27 cellular contexts compared by ENCODE assay signal in the genomic region with DNA sequence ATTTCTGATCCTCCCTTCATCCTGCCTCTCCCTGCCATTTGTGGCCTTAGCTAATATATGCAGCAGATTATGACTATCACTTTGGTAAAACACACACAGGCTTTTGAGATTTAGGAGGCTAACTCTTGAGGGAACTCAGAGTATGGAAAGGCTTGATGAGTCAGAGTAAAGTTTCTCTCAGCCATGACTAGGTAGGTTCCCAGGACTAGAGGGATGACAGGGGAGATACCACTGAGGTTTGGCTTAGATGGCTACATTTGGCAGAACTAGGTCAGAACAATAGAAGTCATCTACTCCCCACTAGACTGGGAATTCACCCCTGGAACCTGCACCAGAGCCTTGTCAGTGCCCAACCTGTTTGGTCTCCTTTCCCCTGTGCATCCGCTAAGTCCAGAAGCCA.
A peak's percentile ranks its signal among the peaks of the same experiment; 100 is the strongest.
DNase-seq lines count a peak whose midpoint lies in the region; ATAC-seq, FAIRE-seq and TF ChIP-seq lines count a peak whose summit lies in the region.
"Had no signal": no experiment of that assay in that cellular context is flagged by ENCODE, and none has a peak within 500 bp of the region (broad histone marks: within the 10 kb centered on the region; RNA-seq: fewer than 3 reads in every experiment).

No MANE protein-coding gene starts in this region.

- TF ChIP-seq CTCF in epithelial cell of esophagus (IDR thresholded peaks at IDR 0.05; ENCODE audit: insufficient read depth, low read depth, low read length, missing control alignments) (no peak), stomach (IDR thresholded peaks at IDR 0.05) (no peak)

- peaks cover 0 to 6% (median 2%) of the 10 kb centered on the region in 4 donors for H3K9me3 ChIP-seq in stomach
- H3K9me3 ChIP-seq: adrenal gland, SJCRH30, upper lobe of right lung had no signal

- WGBS in stomach, 5 donors, result 87 to 100% (median 100%) methylated on average over 1 of the region's 1 CpG; no CpG with 5 or more reads in 1 of the 5 donors

- no peak for TF ChIP-seq POLR2A in stomach (IDR thresholded peaks at IDR 0.05)

- no peaks in the 10 kb centered on the region for H3K27me3 ChIP-seq in stomach
- H3K27me3 ChIP-seq: adrenal gland, heart right ventricle, left lung, SJCRH30, upper lobe of right lung had no signal

- H3K36me3 ChIP-seq in stomach, result no peaks in the 10 kb centered on the region
- H3K36me3 ChIP-seq: adrenal gland, heart right ventricle, left lung, SJCRH30, upper lobe of right lung had no signal

- TF ChIP-seq EP300 in stomach (IDR thresholded peaks at IDR 0.05), result no peak

- peak; percentile 49 for DNase-seq in ELR (ENCODE audit: low read depth)
- peak; percentile 12 for DNase-seq in RCC 7860 (ENCODE audit: low spot score)
- peak; percentile 55 for DNase-seq in epithelial cell of esophagus (ENCODE audit: low read depth)
- DNase-seq in non-pigmented ciliary epithelial cell (ENCODE audit: low read depth), result peak; percentile 15
- DNase-seq in stomach, result no peak
- DNase-seq in OCI-M1 (lab: John Stamatoyannopoulos, UW), result no peak
- DNase-seq in NCI-H748 treated with DMSO at 0.1 percent for 48 hours (lab: John Stamatoyannopoulos, UW), result no peak
- DNase-seq: activated CD4-positive, alpha-beta T cell treated with anti-CD3 and anti-CD28 coated beads for 36 hours; activated naive CD4-positive, alpha-beta T cell; activated T-cell treated with anti-CD3 and anti-CD28 coated beads, Interleukin-2, amount 50 U/mL, for 24 hours; adrenal gland; COR-L47; DND-41; H7; heart right ventricle; left lung; naive B cell; NCI-H1105 treated with DMSO at 0.1 percent for 48 hours; NCI-H2081; nucleus accumbens; SJCRH30; stimulated activated CD4-positive, alpha-beta T cell treated with anti-CD3 and anti-CD28 coated beads, Interleukin-2, amount 100 ng/mL, for 24 hours; T-helper 1 cell; upper lobe of right lung had no signal

- no peak for FAIRE-seq in RCC 7860 (lab: Jason Lieb, UNC)
- FAIRE-seq: endometrium had no signal

- H3K27ac ChIP-seq in stomach, result no peak overlapping the region
- H3K27ac ChIP-seq: adrenal gland, heart right ventricle, left lung, SJCRH30, upper lobe of right lung had no signal

- intact Hi-C loops in stomach (cut with DNase I; ENCODE audit: low total_unique reads), result no loop called here

- H3K4me3 ChIP-seq in epithelial cell of esophagus (ENCODE audit: low read length) (no peak overlapping the region), stomach (no peak overlapping the region)
- H3K4me3 ChIP-seq: adrenal gland, heart right ventricle, left lung, SJCRH30, smooth muscle cell, upper lobe of right lung had no signal

- ATAC-seq in HG03045 (IDR thresholded peaks at IDR 0.05; ENCODE audit: unreplicated experiment), result no peak
- ATAC-seq: activated CD4-positive, alpha-beta T cell treated with anti-CD3 and anti-CD28 coated beads for 36 hours; heart right ventricle; left lung; upper lobe of right lung had no signal

- no peaks in the 10 kb centered on the region for H3K4me1 ChIP-seq in stomach
- H3K4me1 ChIP-seq: adrenal gland, heart right ventricle, left lung, SJCRH30, upper lobe of right lung had no signal

Comparison
In these comparisons a context has a peak if more than half of its experiments do, and no peak if none do; other contexts are left out.
1. DNase-seq: peak in ELR (single experiment), RCC 7860 (single experiment), epithelial cell of esophagus (single experiment) and non-pigmented ciliary epithelial cell (single experiment); none in stomach (single experiment), OCI-M1 (single experiment) and NCI-H748 treated with DMSO at 0.1 percent for 48 hours (single experiment).